Comparison of ENCODE assay signal across 13 cellular contexts in the genomic region with DNA sequence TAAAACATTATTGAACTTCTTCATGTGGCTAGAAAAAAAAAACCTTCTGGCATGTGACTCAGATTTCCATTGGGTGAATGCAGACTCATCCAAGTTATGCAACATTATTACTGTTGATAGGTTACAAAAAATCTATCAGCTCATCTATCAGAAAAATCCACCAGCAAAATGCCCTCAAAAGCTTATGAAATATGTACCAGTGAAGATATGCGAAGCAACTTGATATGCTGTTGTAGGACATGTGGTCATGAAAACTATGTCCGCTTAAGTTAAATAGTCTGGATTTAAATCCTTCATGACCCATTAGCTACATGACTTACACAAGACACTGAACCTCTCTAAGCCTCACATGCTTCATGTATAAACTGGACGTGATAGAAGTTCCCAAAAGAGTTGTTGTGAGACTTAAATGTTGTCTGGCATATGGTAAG. TPM values are rescaled to one million over a fixed set of nuclear protein-coding genes. Genes with fewer than 3 reads are reported as not detected.
DNase-seq lines count a peak whose midpoint lies in the region; ATAC-seq, FAIRE-seq and TF ChIP-seq lines count a peak whose summit lies in the region.
"Had no signal": no experiment of that assay in that cellular context is flagged by ENCODE, and none has a peak within 500 bp of the region (broad histone marks: within the 10 kb centered on the region; RNA-seq: fewer than 3 reads in every experiment).

No MANE protein-coding gene starts in this region.

- intact Hi-C loops in ascending aorta (cut with DNase I) (loop anchor here (1.0 to 2.0 kb wide), 3 partner anchors 15 to 137 kb away; no protein-coding TSS in a partner anchor), left ventricle myocardium inferior (cut with micrococcal nuclease) (no loop called here), psoas muscle (cut with DNase I) (loop anchor here in 1 of 2 donors (10.0 kb wide), 1 partner anchor 59 kb away; no protein-coding TSS in a partner anchor)
- intact Hi-C loops in activated CD4-positive, alpha-beta memory T cell treated with anti-CD3 and anti-CD28 coated beads for 36 hours (cut with micrococcal nuclease), result no loop called here

- POLR2A ChIA-PET in activated CD4-positive, alpha-beta memory T cell treated with anti-CD3 and anti-CD28 coated beads for 36 hours (lab: Charles Lee), result no interaction called here

- no peak for TF ChIP-seq CTCF in ascending aorta (IDR thresholded peaks at IDR 0.05)
- TF ChIP-seq CTCF in left ventricle myocardium inferior (IDR thresholded peaks at IDR 0.05; ENCODE audit: borderline replicate concordance), result no peak
- TF ChIP-seq CTCF in psoas muscle (IDR thresholded peaks at IDR 0.05), result no peak
- no peak for TF ChIP-seq CTCF in neural progenitor cell (IDR thresholded peaks at IDR 0.05)

- WGBS in psoas muscle, 3 donors, result 71 to 75% (median 73%) methylated on average over 3 of the region's 3 CpGs

- no peak overlapping the region for H3K4me3 Mint-ChIP-seq in neural progenitor cell
- no peak overlapping the region for H3K4me3 Mint-ChIP-seq in activated CD4-positive, alpha-beta memory T cell treated with anti-CD3 and anti-CD28 coated beads for 36 hours
- H3K4me3 Mint-ChIP-seq: activated T-cell treated with anti-CD3 and anti-CD28 coated beads, Interleukin-2, amount 50 U/mL, for 24 hours had no signal

- DNase-seq in AG08395 (ENCODE audit: low spot score) (peak; percentile 35), ascending aorta (ENCODE audit: low spot score in 2 of 2) (no peak), left ventricle myocardium inferior (no peak), psoas muscle (no peak), neural progenitor cell (ENCODE audit: low spot score) (no peak), anterior cingulate cortex (lab: John Stamatoyannopoulos, UW) (no peak), HTR-8/SVneo (ENCODE audit: insufficient read length, low spot score) (no peak)
- no peak for DNase-seq in activated CD4-positive, alpha-beta memory T cell treated with anti-CD3 and anti-CD28 coated beads for 36 hours
- DNase-seq: activated T-cell treated with anti-CD3 and anti-CD28 coated beads, Interleukin-2, amount 50 U/mL, for 24 hours; DMS53; NCI-H226; RPMI8226 had no signal

- FAIRE-seq in HTR-8/SVneo (lab: Jason Lieb, UNC), result no peak

- H3F3A ChIP-seq in neural progenitor cell (ENCODE audit: low read depth), result no peaks in the 10 kb centered on the region

- no peaks in the 10 kb centered on the region for H4K20me1 ChIP-seq in neural progenitor cell (ENCODE audit: low read depth)

- H3K4me3 ChIP-seq in ascending aorta (peak overlapping the region in 1 of 2 donors; percentile 10), left ventricle myocardium inferior (no peak overlapping the region), psoas muscle (no peak overlapping the region), neural progenitor cell (no peak overlapping the region)

- peaks cover 2% of the 10 kb centered on the region for H3K4me1 Mint-ChIP-seq in neural progenitor cell
- H3K4me1 Mint-ChIP-seq in activated CD4-positive, alpha-beta memory T cell treated with anti-CD3 and anti-CD28 coated beads for 36 hours (ENCODE audit: low read depth), result peaks cover 2% of the 10 kb centered on the region

- no peaks in the 10 kb centered on the region for H3K36me3 Mint-ChIP-seq in neural progenitor cell
- no peaks in the 10 kb centered on the region for H3K36me3 Mint-ChIP-seq in activated CD4-positive, alpha-beta memory T cell treated with anti-CD3 and anti-CD28 coated beads for 36 hours

- H3K9ac ChIP-seq in neural progenitor cell, result no peak overlapping the region

- no peak overlapping the region for H2AFZ ChIP-seq in neural progenitor cell (replicated peaks)

- H3K79me2 ChIP-seq in neural progenitor cell (ENCODE audit: low read depth), result no peaks in the 10 kb centered on the region

- H3K4me1 ChIP-seq in ascending aorta (peaks cover 18 to 41% of the 10 kb centered on the region in 2 donors), left ventricle myocardium inferior (no peaks in the 10 kb centered on the region), psoas muscle (no peaks in the 10 kb centered on the region), neural progenitor cell (no peaks in the 10 kb centered on the region)

- no peak overlapping the region for H3K4me2 ChIP-seq in neural progenitor cell

- H3K27ac Mint-ChIP-seq in neural progenitor cell, result no peak overlapping the region
- no peak overlapping the region for H3K27ac Mint-ChIP-seq in activated CD4-positive, alpha-beta memory T cell treated with anti-CD3 and anti-CD28 coated beads for 36 hours
- H3K27ac Mint-ChIP-seq: activated T-cell treated with anti-CD3 and anti-CD28 coated beads, Interleukin-2, amount 50 U/mL, for 24 hours had no signal

- H3K9me3 Mint-ChIP-seq in neural progenitor cell, result no peaks in the 10 kb centered on the region
- no peaks in the 10 kb centered on the region for H3K9me3 Mint-ChIP-seq in activated CD4-positive, alpha-beta memory T cell treated with anti-CD3 and anti-CD28 coated beads for 36 hours
- H3K9me3 Mint-ChIP-seq: activated T-cell treated with anti-CD3 and anti-CD28 coated beads, Interleukin-2, amount 50 U/mL, for 24 hours had no signal

- CTCF ChIA-PET in activated CD4-positive, alpha-beta memory T cell treated with anti-CD3 and anti-CD28 coated beads for 36 hours (lab: Charles Lee), result interaction anchor here (0.8 kb wide), 1 partner anchor 39 kb away, joined by 3 read pairs; no protein-coding TSS in a partner anchor

- H3K36me3 ChIP-seq in ascending aorta, result no peaks in the 10 kb centered on the region
- no peaks in the 10 kb centered on the region for H3K36me3 ChIP-seq in left ventricle myocardium inferior
- no peaks in the 10 kb centered on the region for H3K36me3 ChIP-seq in psoas muscle (ENCODE audit: insufficient read depth in 1 of 2, low read depth in 1 of 2)
- no peaks in the 10 kb centered on the region for H3K36me3 ChIP-seq in neural progenitor cell

- H3K9me3 ChIP-seq in ascending aorta, result no peaks in the 10 kb centered on the region
- no peaks in the 10 kb centered on the region for H3K9me3 ChIP-seq in left ventricle myocardium inferior (replicated peaks)
- no peaks in the 10 kb centered on the region for H3K9me3 ChIP-seq in psoas muscle
- H3K9me3 ChIP-seq in neural progenitor cell (ENCODE audit: low read depth), result no peaks in the 10 kb centered on the region

- H3K27me3 ChIP-seq in ascending aorta (no peaks in the 10 kb centered on the region), left ventricle myocardium inferior (ENCODE audit: low read depth) (no peaks in the 10 kb centered on the region), psoas muscle (ENCODE audit: insufficient read depth in 3 of 3, low read length in 2 of 3) (peaks cover 0 to 3% (median 0%) of the 10 kb centered on the region in 3 donors), neural progenitor cell (peaks cover 17% of the 10 kb centered on the region)

- peak in 1 of 4 donors; percentile 33 for ATAC-seq in psoas muscle

- H3K27ac ChIP-seq in ascending aorta (peak overlapping the region; percentile 69 to 86), left ventricle myocardium inferior (replicated peaks) (peak overlapping the region; percentile 68), psoas muscle (peak overlapping the region; percentile 47), neural progenitor cell (no peak overlapping the region)
- H3K27ac ChIP-seq: VCaP had no signal

- peaks cover 10% of the 10 kb centered on the region for H3K27me3 Mint-ChIP-seq in neural progenitor cell (ENCODE audit: insufficient read depth, low read depth)
- peaks cover 10% of the 10 kb centered on the region for H3K27me3 Mint-ChIP-seq in activated CD4-positive, alpha-beta memory T cell treated with anti-CD3 and anti-CD28 coated beads for 36 hours

RNA-seq across cellular contexts. Expression of a gene that starts 12.4 kb away (rescaled TPM):
- total RNA-seq in ascending aorta (not detected), left ventricle myocardium inferior (0.66 TPM), psoas muscle (under 1 TPM in 3 of 4 donors, not detected in 1; 0.30 to 0.57 (median 0.34) TPM), neural progenitor cell (ENCODE audit: low replicate concordance) (not detected in 2 replicates)
- under 1 TPM; 0.12 to 0.18 (median 0.17) TPM for polyA plus RNA-seq in psoas muscle
- total RNA-seq in activated CD4-positive, alpha-beta memory T cell treated with anti-CD3 and anti-CD28 coated beads for 36 hours, result under 1 TPM; 0.34 to 0.36 TPM

RNA-seq across cellular contexts. Expression of a gene that starts 26.3 kb away (rescaled TPM):
- total RNA-seq in ascending aorta (452 TPM), left ventricle myocardium inferior (635 TPM), psoas muscle (10 to 100 TPM; 45.6 to 82.3 (median 66.2) TPM), neural progenitor cell (ENCODE audit: low replicate concordance) (107 and 158 TPM in 2 replicates)
- 100 to 1,000 TPM in 2 of 3 donors, 10 to 100 TPM in 1; 88.1 to 202 (median 115) TPM for polyA plus RNA-seq in psoas muscle
- total RNA-seq in activated CD4-positive, alpha-beta memory T cell treated with anti-CD3 and anti-CD28 coated beads for 36 hours, result 10 to 100 TPM; 91.2 to 94.3 TPM
